9 cellular contexts compared by ENCODE assay signal in the genomic region with DNA sequence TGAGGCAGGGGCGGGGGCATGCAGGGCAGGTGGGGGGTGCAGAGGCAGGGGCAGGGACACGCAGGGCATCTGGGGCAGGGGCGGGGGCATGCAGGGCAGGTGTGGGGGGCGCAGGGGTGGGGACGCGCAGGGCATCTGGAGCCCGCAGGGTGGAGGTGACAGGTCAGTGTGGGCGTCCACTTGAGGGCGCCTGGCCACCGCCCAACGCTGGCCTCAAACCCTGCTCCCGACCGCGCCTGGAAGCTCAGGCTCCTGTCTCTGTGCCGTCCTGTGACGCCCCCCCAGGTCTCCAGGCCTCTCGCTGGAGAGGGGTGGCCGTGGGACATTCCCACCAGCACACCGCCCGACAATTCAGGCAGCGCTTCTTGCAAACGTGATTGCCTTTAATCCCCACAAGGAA. TPM values are rescaled to one million over a fixed set of nuclear protein-coding genes. Genes with fewer than 3 reads are reported as not detected.
DNase-seq lines count a peak whose midpoint lies in the region; ATAC-seq and TF ChIP-seq lines count a peak whose summit lies in the region.
"Not testable (repeated sequence)": the region's sequence is repeated elsewhere in the genome, so short reads cannot be mapped to it uniquely, and the experiment has no call there.
"Had no signal": no experiment of that assay in that cellular context is flagged by ENCODE, and none has a peak within 500 bp of the region (broad histone marks: within the 10 kb centered on the region; RNA-seq: fewer than 3 reads in every experiment).

No MANE protein-coding gene starts in this region.

- intact Hi-C loops in CD14-positive monocyte (cut with micrococcal nuclease), result loop anchor here in 1 of 2 donors (5.0 kb wide), 1 partner anchor 82 kb away; no protein-coding TSS in a partner anchor
- intact Hi-C loops in sciatic nerve (cut with DNase I), result loop anchor here (5.0 kb wide), 1 partner anchor 87 kb away; no protein-coding TSS in a partner anchor
- intact Hi-C loops in upper lobe of right lung (cut with DNase I), result not testable (repeated sequence)

- H3K27me3 Mint-ChIP-seq in CD14-positive monocyte (ENCODE audit: low read depth in 3 of 3); activated T-cell treated with anti-CD3 and anti-CD28 coated beads, Interleukin-2, amount 50 U/mL, for 4 hours (ENCODE audit: low read depth); glutamatergic neuron (ENCODE audit: unreplicated experiment): not testable (repeated sequence)

- not testable (repeated sequence) for H3K27ac Mint-ChIP-seq in CD14-positive monocyte; glutamatergic neuron (ENCODE audit: unreplicated experiment)

- H3K4me1 ChIP-seq in RWPE2 (ENCODE audit: insufficient read depth, poor library complexity, severe bottlenecking); upper lobe of right lung: not testable (repeated sequence)

- not testable (repeated sequence) for H3K27ac ChIP-seq in RWPE2 (ENCODE audit: poor library complexity, severe bottlenecking); upper lobe of right lung

- TF ChIP-seq CTCF in CD14-positive monocyte (IDR thresholded peaks at IDR 0.05); RWPE2 (IDR thresholded peaks at IDR 0.05; ENCODE audit: poor library complexity, severe bottlenecking); glutamatergic neuron (IDR thresholded peaks at IDR 0.05; ENCODE audit: partially characterized antibody, unreplicated experiment); upper lobe of right lung (IDR thresholded peaks at IDR 0.05): not testable (repeated sequence)

- H3K4me3 ChIP-seq in RWPE2 (ENCODE audit: severe bottlenecking); upper lobe of right lung: not testable (repeated sequence)

- not testable (repeated sequence) for H3K9me3 Mint-ChIP-seq in CD14-positive monocyte; activated T-cell treated with anti-CD3 and anti-CD28 coated beads, Interleukin-2, amount 50 U/mL, for 4 hours; glutamatergic neuron (ENCODE audit: unreplicated experiment)

- not testable (repeated sequence) for H3K27me3 ChIP-seq in RWPE2 (ENCODE audit: insufficient read depth, poor library complexity, severe bottlenecking); upper lobe of right lung

- DNase-seq in CD14-positive monocyte (ENCODE audit: low spot score) (peak; percentile 37), RWPE2 (ENCODE audit: low spot score) (peak; percentile 57), glutamatergic neuron (peak; percentile 34), islet precursor cell (peak; percentile 60), mesenteric fat pad (ENCODE audit: low spot score) (peak; percentile 90), sciatic nerve (ENCODE audit: low spot score) (peak; percentile 55), upper lobe of right lung (peak; percentile 58)
- DNase-seq in activated T-cell treated with anti-CD3 and anti-CD28 coated beads, Interleukin-2, amount 50 U/mL, for 4 hours, result peak; percentile 1

- H3K36me3 Mint-ChIP-seq in CD14-positive monocyte; activated T-cell treated with anti-CD3 and anti-CD28 coated beads, Interleukin-2, amount 50 U/mL, for 4 hours (ENCODE audit: insufficient read depth): not testable (repeated sequence)
- peaks cover 13% of the 10 kb centered on the region for H3K36me3 Mint-ChIP-seq in glutamatergic neuron (ENCODE audit: unreplicated experiment)

- not testable (repeated sequence) for H3K4me3 Mint-ChIP-seq in CD14-positive monocyte; activated T-cell treated with anti-CD3 and anti-CD28 coated beads, Interleukin-2, amount 50 U/mL, for 4 hours; glutamatergic neuron (ENCODE audit: unreplicated experiment)

- not testable (repeated sequence) for ATAC-seq in RWPE2 (ENCODE audit: low read depth); activated T-cell treated with anti-CD3 and anti-CD28 coated beads, Interleukin-2, amount 50 U/mL, for 4 hours; sciatic nerve; upper lobe of right lung

- not testable (repeated sequence) for H3K9me3 ChIP-seq in RWPE2 (ENCODE audit: severe bottlenecking); upper lobe of right lung

- not testable (repeated sequence) for H3K36me3 ChIP-seq in RWPE2 (ENCODE audit: low read depth); upper lobe of right lung

- H3K4me1 Mint-ChIP-seq in CD14-positive monocyte; activated T-cell treated with anti-CD3 and anti-CD28 coated beads, Interleukin-2, amount 50 U/mL, for 4 hours (ENCODE audit: low read depth); glutamatergic neuron (ENCODE audit: low read depth, unreplicated experiment): not testable (repeated sequence)

RNA-seq across cellular contexts. Expression of a gene that starts 6.9 kb away (rescaled TPM):
- polyA plus RNA-seq in CD14-positive monocyte, result not detected
- 1 to 10 TPM; 6.0 to 7.0 (median 6.2) TPM for total RNA-seq in activated T-cell treated with anti-CD3 and anti-CD28 coated beads, Interleukin-2, amount 50 U/mL, for 4 hours
- total RNA-seq in glutamatergic neuron (ENCODE audit: unreplicated experiment), result 73.0 TPM
- total RNA-seq in mesenteric fat pad, result 11.0 TPM
- total RNA-seq in sciatic nerve, result 4.9 TPM
- total RNA-seq in upper lobe of right lung, result 12.6 TPM

RNA-seq across cellular contexts. Expression of a gene that starts 48.7 kb away (rescaled TPM):
- polyA plus RNA-seq in CD14-positive monocyte, result 1 to 10 TPM; 5.3 to 9.3 TPM
- total RNA-seq in activated T-cell treated with anti-CD3 and anti-CD28 coated beads, Interleukin-2, amount 50 U/mL, for 4 hours, result 10 to 100 TPM; 60.9 to 67.7 (median 64.6) TPM
- total RNA-seq in glutamatergic neuron (ENCODE audit: unreplicated experiment) (104 TPM), mesenteric fat pad (38.2 TPM), sciatic nerve (38.5 TPM), upper lobe of right lung (33.8 TPM)

RNA-seq across cellular contexts. Expression of a gene that starts 48.8 kb away (rescaled TPM):
- polyA plus RNA-seq in CD14-positive monocyte, result 1 to 10 TPM in 1 of 2 donors, not detected in 1; 1.2 TPM
- total RNA-seq in activated T-cell treated with anti-CD3 and anti-CD28 coated beads, Interleukin-2, amount 50 U/mL, for 4 hours, result 10 to 100 TPM; 11.2 to 21.5 (median 18.5) TPM
- 3.9 TPM for total RNA-seq in glutamatergic neuron (ENCODE audit: unreplicated experiment)
- total RNA-seq in mesenteric fat pad, result 1.2 TPM
- total RNA-seq in sciatic nerve, result 0.89 TPM
- total RNA-seq in upper lobe of right lung, result 0.81 TPM

RNA-seq across cellular contexts. Expression of a gene that starts 59.4 kb away (rescaled TPM):
- polyA plus RNA-seq in CD14-positive monocyte, result not detected
- total RNA-seq in activated T-cell treated with anti-CD3 and anti-CD28 coated beads, Interleukin-2, amount 50 U/mL, for 4 hours, result under 1 TPM; 0.21 to 0.66 (median 0.30) TPM
- total RNA-seq in glutamatergic neuron (ENCODE audit: unreplicated experiment), result 42.8 TPM
- 6.9 TPM for total RNA-seq in mesenteric fat pad
- total RNA-seq in sciatic nerve, result 1.9 TPM
- 8.0 TPM for total RNA-seq in upper lobe of right lung
- total RNA-seq: GM23248 had no signal
- polyA plus RNA-seq: GM23248 had no signal

Comparison
In these comparisons a context has a peak if more than half of its experiments do, and no peak if none do; other contexts are left out.
1. DNase-seq: peak in every context shown above with its lines; median percentile 90 in mesenteric fat pad; 60 in islet precursor cell; 58 in upper lobe of right lung; 57 in RWPE2; 55 in sciatic nerve; 37 in CD14-positive monocyte; 34 in glutamatergic neuron; 1 in activated T-cell treated with anti-CD3 and anti-CD28 coated beads, Interleukin-2, amount 50 U/mL, for 4 hours.